In the genomic region with DNA sequence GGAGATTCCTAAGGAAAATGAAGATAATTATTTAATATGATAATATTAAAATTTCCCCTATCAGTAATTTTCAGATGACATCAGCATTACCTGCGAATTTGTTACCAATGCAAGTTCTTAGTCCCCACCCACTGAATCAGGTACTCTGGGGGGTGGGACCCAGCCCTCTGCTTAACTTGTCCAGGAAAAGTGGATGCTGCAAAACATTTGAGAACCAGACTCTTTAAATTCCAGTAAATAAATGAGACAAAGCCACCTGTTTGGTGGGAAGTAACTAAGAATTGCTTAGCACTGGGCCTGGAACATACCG, we compare ENCODE assay signal across 7 cellular contexts. TPM values are rescaled to one million over a fixed set of nuclear protein-coding genes. Genes with fewer than 3 reads are reported as not detected.
DNase-seq lines count a peak whose midpoint lies in the region; ATAC-seq and TF ChIP-seq lines count a peak whose summit lies in the region.

No MANE protein-coding gene starts in this region.

- peaks cover 16% of the 10 kb centered on the region for H3K4me1 Mint-ChIP-seq in activated CD4-positive, alpha-beta memory T cell treated with anti-CD3 and anti-CD28 coated beads, Interleukin-2, amount 10 ng/mL, durations not matched to agents 7 days and 5 days
- H3K4me1 Mint-ChIP-seq in stimulated activated memory B cell treated with anti-CD40 and anti-IgM and Interleukin-4, amounts not matched to agents 10 μg/mL and 1 μg/mL and 100 μg/mL, for 72 hours, result peaks cover 15% of the 10 kb centered on the region

- H3K27me3 Mint-ChIP-seq in activated CD4-positive, alpha-beta memory T cell treated with anti-CD3 and anti-CD28 coated beads, Interleukin-2, amount 10 ng/mL, durations not matched to agents 7 days and 5 days, result no peaks in the 10 kb centered on the region
- H3K27me3 Mint-ChIP-seq in stimulated activated memory B cell treated with anti-CD40 and anti-IgM and Interleukin-4, amounts not matched to agents 10 μg/mL and 1 μg/mL and 100 μg/mL, for 72 hours, result no peaks in the 10 kb centered on the region

- peaks cover 15% of the 10 kb centered on the region for H3K9me3 ChIP-seq in HEK293 (ENCODE audit: control insufficient read depth, insufficient read depth, low read depth, low read length)
- no peaks in the 10 kb centered on the region for H3K9me3 ChIP-seq in iPS-15b (ENCODE audit: control insufficient read depth, insufficient read depth, low read length)

- peaks cover 10% of the 10 kb centered on the region for H3K27me3 ChIP-seq in iPS-15b (ENCODE audit: control insufficient read depth, insufficient read depth, low read length)

- no peak overlapping the region for H3K27ac Mint-ChIP-seq in activated CD4-positive, alpha-beta memory T cell treated with anti-CD3 and anti-CD28 coated beads, Interleukin-2, amount 10 ng/mL, durations not matched to agents 7 days and 5 days
- H3K27ac Mint-ChIP-seq in stimulated activated memory B cell treated with anti-CD40 and anti-IgM and Interleukin-4, amounts not matched to agents 10 μg/mL and 1 μg/mL and 100 μg/mL, for 72 hours, result peak overlapping the region; percentile 61

- CTCF ChIA-PET in HEK293 (lab: Yijun Ruan, JAX), result no interaction called here
- CTCF ChIA-PET in activated CD4-positive, alpha-beta memory T cell treated with anti-CD3 and anti-CD28 coated beads, Interleukin-2, amount 10 ng/mL, durations not matched to agents 7 days and 5 days (lab: Charles Lee), result no interaction called here

- H3K27ac ChIP-seq in HEK293 (ENCODE audit: extremely low read depth, low read depth, low read length), result no peak overlapping the region

- no peak for DNase-seq in activated CD4-positive, alpha-beta memory T cell treated with anti-CD3 and anti-CD28 coated beads, Interleukin-2, amount 10 ng/mL, durations not matched to agents 7 days and 5 days
- DNase-seq in NCI-H1105 (lab: John Stamatoyannopoulos, UW), result no peak
- no peak for DNase-seq in NCI-H510A treated with DMSO at 0.1 percent for 48 hours (lab: John Stamatoyannopoulos, UW)

- peaks cover 5% of the 10 kb centered on the region; the same call in 1 of the 2 replicates for H3K4me1 ChIP-seq in HEK293 (ENCODE audit: control insufficient read depth, insufficient read depth, low read length)
- no peaks in the 10 kb centered on the region for H3K4me1 ChIP-seq in iPS-15b (ENCODE audit: control insufficient read depth, insufficient read depth, low read length)

- TF ChIP-seq CTCF in HEK293 (tag by site-specific recombination; IDR thresholded peaks at IDR 0.05), result no peak

- H3K4me3 ChIP-seq in HEK293 (ENCODE audit: low read depth, low read length), result no peak overlapping the region
- H3K4me3 ChIP-seq in iPS-15b (ENCODE audit: low read depth, low read length), result peak overlapping the region; percentile 38

- H3K36me3 Mint-ChIP-seq in activated CD4-positive, alpha-beta memory T cell treated with anti-CD3 and anti-CD28 coated beads, Interleukin-2, amount 10 ng/mL, durations not matched to agents 7 days and 5 days (ENCODE audit: low read depth), result peaks cover 24% of the 10 kb centered on the region
- H3K36me3 Mint-ChIP-seq in stimulated activated memory B cell treated with anti-CD40 and anti-IgM and Interleukin-4, amounts not matched to agents 10 μg/mL and 1 μg/mL and 100 μg/mL, for 72 hours, result peaks cover 14% of the 10 kb centered on the region

- H3K9ac ChIP-seq in iPS-15b (ENCODE audit: low read depth, low read length), result no peak overlapping the region

- H3K36me3 ChIP-seq in HEK293 (ENCODE audit: control insufficient read depth in 2 of 2, insufficient read depth in 1 of 2, low read length in 2 of 2) (peaks cover 13 to 22% of the 10 kb centered on the region in 2 experiments), iPS-15b (ENCODE audit: control insufficient read depth, insufficient read depth, low read length) (no peaks in the 10 kb centered on the region)

- peaks cover 25% of the 10 kb centered on the region for H3K9me3 Mint-ChIP-seq in activated CD4-positive, alpha-beta memory T cell treated with anti-CD3 and anti-CD28 coated beads, Interleukin-2, amount 10 ng/mL, durations not matched to agents 7 days and 5 days
- H3K9me3 Mint-ChIP-seq in stimulated activated memory B cell treated with anti-CD40 and anti-IgM and Interleukin-4, amounts not matched to agents 10 μg/mL and 1 μg/mL and 100 μg/mL, for 72 hours, result peaks cover 5% of the 10 kb centered on the region

- ATAC-seq in stimulated activated memory B cell treated with anti-CD40 and anti-IgM and Interleukin-4, amounts not matched to agents 10 μg/mL and 1 μg/mL and 100 μg/mL, for 72 hours, result no peak
- ATAC-seq in HG03175 (IDR thresholded peaks at IDR 0.05; ENCODE audit: unreplicated experiment), result no peak

- peak overlapping the region; percentile 86 for H3K4me3 Mint-ChIP-seq in activated CD4-positive, alpha-beta memory T cell treated with anti-CD3 and anti-CD28 coated beads, Interleukin-2, amount 10 ng/mL, durations not matched to agents 7 days and 5 days
- H3K4me3 Mint-ChIP-seq in stimulated activated memory B cell treated with anti-CD40 and anti-IgM and Interleukin-4, amounts not matched to agents 10 μg/mL and 1 μg/mL and 100 μg/mL, for 72 hours, result peak overlapping the region; percentile 85

- POLR2A ChIA-PET in HEK293 (lab: Yijun Ruan, JAX), result no interaction called here
- POLR2A ChIA-PET in activated CD4-positive, alpha-beta memory T cell treated with anti-CD3 and anti-CD28 coated beads, Interleukin-2, amount 10 ng/mL, durations not matched to agents 7 days and 5 days (lab: Charles Lee), result interaction anchor here (0.8 to 1.2 kb wide), 2 partner anchors 96 to 228 kb away, joined by 3 read pairs; a partner anchor contains a TSS

TF ChIP-seq in HEK293, 187 proteins besides CTCF, POLR2A, EP300 and RAD21:
- TF ChIP-seq ZNF202 (tag by site-specific recombination; IDR thresholded peaks at IDR 0.05; ENCODE audit: borderline replicate concordance) (no peak), ZNF23 (tag by site-specific recombination; IDR thresholded peaks at IDR 0.05; ENCODE audit: borderline replicate concordance) (no peak), ZNF777 (tag by site-specific recombination; IDR thresholded peaks at IDR 0.05; ENCODE audit: borderline replicate concordance) (no peak), ZNF184 (tag by site-specific recombination; IDR thresholded peaks at IDR 0.05) (0 out of 2 replicates have a peak, but pooled peaks have one; percentile 24), ZSCAN23 (tag by site-specific recombination; IDR thresholded peaks at IDR 0.05) (no peak), ZNF335 (tag by site-specific recombination; conservative IDR thresholded peaks at IDR 0.05) (no peak), ZNF423 (tag by site-specific recombination; IDR thresholded peaks at IDR 0.05) (no peak), ZNF768 (tag by site-specific recombination; IDR thresholded peaks at IDR 0.05) (0 out of 2 replicates have a peak, but pooled peaks have one; percentile 13), ZNF510 (tag by site-specific recombination; IDR thresholded peaks at IDR 0.05; ENCODE audit: insufficient replicate concordance) (peak; percentile 27), ZNF221 (tag by site-specific recombination; IDR thresholded peaks at IDR 0.05; ENCODE audit: borderline replicate concordance) (no peak), ZNF146 (tag by site-specific recombination; IDR thresholded peaks at IDR 0.05) (no peak)
- TF ChIP-seq, protein P1, sequence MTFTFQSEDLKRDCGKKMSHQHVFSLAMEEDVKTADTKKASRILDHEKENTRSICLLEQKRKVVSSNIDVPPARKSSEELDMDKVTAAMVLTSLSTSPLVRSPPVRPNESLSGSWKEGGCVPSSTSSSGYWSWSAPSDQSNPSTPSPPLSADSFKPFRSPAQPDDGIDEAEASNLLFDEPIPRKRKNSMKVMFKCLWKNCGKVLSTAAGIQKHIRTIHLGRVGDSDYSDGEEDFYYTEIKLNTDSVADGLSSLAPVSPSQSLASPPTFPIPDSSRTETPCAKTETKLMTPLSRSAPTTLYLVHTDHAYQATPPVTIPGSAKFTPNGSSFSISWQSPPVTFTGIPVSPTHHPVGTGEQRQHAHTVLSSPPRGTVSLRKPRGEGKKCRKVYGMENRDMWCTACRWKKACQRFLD (tag by site-specific recombination; IDR thresholded peaks at IDR 0.05), result no peak
- TF ChIP-seq, protein P2, sequence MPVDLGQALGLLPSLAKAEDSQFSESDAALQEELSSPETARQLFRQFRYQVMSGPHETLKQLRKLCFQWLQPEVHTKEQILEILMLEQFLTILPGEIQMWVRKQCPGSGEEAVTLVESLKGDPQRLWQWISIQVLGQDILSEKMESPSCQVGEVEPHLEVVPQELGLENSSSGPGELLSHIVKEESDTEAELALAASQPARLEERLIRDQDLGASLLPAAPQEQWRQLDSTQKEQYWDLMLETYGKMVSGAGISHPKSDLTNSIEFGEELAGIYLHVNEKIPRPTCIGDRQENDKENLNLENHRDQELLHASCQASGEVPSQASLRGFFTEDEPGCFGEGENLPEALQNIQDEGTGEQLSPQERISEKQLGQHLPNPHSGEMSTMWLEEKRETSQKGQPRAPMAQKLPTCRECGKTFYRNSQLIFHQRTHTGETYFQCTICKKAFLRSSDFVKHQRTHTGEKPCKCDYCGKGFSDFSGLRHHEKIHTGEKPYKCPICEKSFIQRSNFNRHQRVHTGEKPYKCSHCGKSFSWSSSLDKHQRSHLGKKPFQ (tag by site-specific recombination; IDR thresholded peaks at IDR 0.05), result no peak

RNA-seq across cellular contexts. Expression of a gene that starts 0.5 kb away (rescaled TPM):
- 1 to 10 TPM; 4.1 to 4.9 TPM for total RNA-seq in activated CD4-positive, alpha-beta memory T cell treated with anti-CD3 and anti-CD28 coated beads, Interleukin-2, amount 10 ng/mL, durations not matched to agents 7 days and 5 days

RNA-seq across cellular contexts. Expression of a gene that starts 39.5 kb away (rescaled TPM):
- total RNA-seq in activated CD4-positive, alpha-beta memory T cell treated with anti-CD3 and anti-CD28 coated beads, Interleukin-2, amount 10 ng/mL, durations not matched to agents 7 days and 5 days, result 1 to 10 TPM; 4.2 to 4.7 TPM
